ENCODE assay signal across 30 cellular contexts in genomic region chr4:147597561-147597960, GRCh38. TPM values are rescaled to one million over a fixed set of nuclear protein-coding genes. Genes with fewer than 3 reads are reported as not detected.
DNase-seq lines count a peak whose midpoint lies in the region; ATAC-seq, FAIRE-seq and TF ChIP-seq lines count a peak whose summit lies in the region.
"Had no signal": no experiment of that assay in that cellular context is flagged by ENCODE, and none has a peak within 500 bp of the region (broad histone marks: within the 10 kb centered on the region; RNA-seq: fewer than 3 reads in every experiment).

No MANE protein-coding gene starts in this region.

- no peaks in the 10 kb centered on the region for H3K79me1 ChIP-seq in mesenchymal stem cell (replicated peaks; ENCODE audit: low read length, poor library complexity, severe bottlenecking)

- H3K4ac ChIP-seq in mesenchymal stem cell (ENCODE audit: low read depth in 1 of 2, low read length in 2 of 2): peak overlapping the region in 1 of 2 experiments; percentile 73

- no peaks in the 10 kb centered on the region for H3K36me3 Mint-ChIP-seq in GM23338 (ENCODE audit: low read depth)
- H3K36me3 Mint-ChIP-seq in activated naive CD4-positive, alpha-beta T cell treated with anti-CD3 and anti-CD28 coated beads, Interleukin-2, amount 10 ng/mL, durations not matched to agents 7 days and 5 days: no peaks in the 10 kb centered on the region
- H3K36me3 Mint-ChIP-seq: memory B cell, naive B cell, WTC11 had no signal

- no peak overlapping the region for H3K14ac ChIP-seq in mesenchymal stem cell (ENCODE audit: low read length in 2 of 2)

- H3K4me1 ChIP-seq in GM23338 (ENCODE audit: insufficient read depth) (peaks cover 3% of the 10 kb centered on the region; the same call in 1 of the 2 replicates), mesenchymal stem cell (ENCODE audit: control insufficient read depth, insufficient read depth, low read depth, low read length) (peaks cover 7% of the 10 kb centered on the region), thoracic aorta (ENCODE audit: control insufficient read depth in 1 of 2, low read depth in 2 of 2) (peaks cover 2 to 13% of the 10 kb centered on the region in 2 donors), pancreas (peaks cover 0 to 13% (median 5%) of the 10 kb centered on the region in 3 donors)

- H3K4me3 ChIP-seq in GM23338: no peak overlapping the region
- H3K4me3 ChIP-seq in SK-N-MC: no peak overlapping the region
- H3K4me3 ChIP-seq in mesenchymal stem cell (ENCODE audit: insufficient read depth in 1 of 2, low read depth in 1 of 2, low read length in 2 of 2): no peak overlapping the region
- no peak overlapping the region for H3K4me3 ChIP-seq in thoracic aorta
- H3K4me3 ChIP-seq in pancreas: no peak overlapping the region
- H3K4me3 ChIP-seq: esophagus muscularis mucosa had no signal

- H2AFZ ChIP-seq in GM23338 (peak overlapping the region; percentile 60; the same call in 1 of the 2 replicates), mesenchymal stem cell (ENCODE audit: low read depth, low read length) (no peak overlapping the region)

- no peaks in the 10 kb centered on the region for H3K79me2 ChIP-seq in GM23338 (replicated peaks; ENCODE audit: insufficient read depth)

- H2BK12ac ChIP-seq in mesenchymal stem cell (ENCODE audit: low read length in 2 of 2): no peak overlapping the region

- no peak overlapping the region for H3K23ac ChIP-seq in mesenchymal stem cell (ENCODE audit: low read length in 2 of 2)

- H4K20me1 ChIP-seq in GM23338 (replicated peaks; ENCODE audit: insufficient read depth): no peaks in the 10 kb centered on the region

- no peak overlapping the region for H3K4me2 ChIP-seq in GM23338
- H3K4me2 ChIP-seq in mesenchymal stem cell (ENCODE audit: low read length, poor library complexity, severe bottlenecking): no peak overlapping the region

- H3F3A ChIP-seq in GM23338 (replicated peaks; ENCODE audit: low read depth): no peaks in the 10 kb centered on the region

- no peak overlapping the region for H3K27ac Mint-ChIP-seq in GM23338
- no peak overlapping the region for H3K27ac Mint-ChIP-seq in activated naive CD4-positive, alpha-beta T cell treated with anti-CD3 and anti-CD28 coated beads, Interleukin-2, amount 10 ng/mL, durations not matched to agents 7 days and 5 days
- H3K27ac Mint-ChIP-seq: activated naive CD4-positive, alpha-beta T cell treated with anti-CD3 and anti-CD28 coated beads for 36 hours; activated T-helper 1 cell treated with anti-CD3 and anti-CD28 coated beads, Interleukin-12 subunit alpha, Interleukin-12 subunit beta, Interleukin-2, Interleukin-4 antibody, amounts not matched to agents 30 ng/mL and 10 ng/mL and 1 ng/mL, durations not matched to agents 14 hours and 24 hours and 36 hours; endodermal cell; memory B cell; naive B cell; stimulated activated naive CD8-positive, alpha-beta T cell treated with anti-CD3 and anti-CD28 coated beads, Interleukin-15, amount 100 ng/mL, for 72 hours; WTC11 had no signal

- H2BK5ac ChIP-seq in mesenchymal stem cell (ENCODE audit: low read depth, low read length, poor library complexity, severe bottlenecking): peak overlapping the region; percentile 71

- no peak overlapping the region for H3K18ac ChIP-seq in mesenchymal stem cell (ENCODE audit: low read depth in 1 of 2, low read length in 2 of 2)

- no peak for DNase-seq in GM23338 (ENCODE audit: low spot score)
- no peak for DNase-seq in SK-N-MC (ENCODE audit: low read depth, low spot score)
- no peak for DNase-seq in mesenchymal stem cell
- DNase-seq in thoracic aorta (ENCODE audit: low spot score): no peak
- DNase-seq in RWPE1 (ENCODE audit: low spot score): no peak
- DNase-seq in activated naive CD4-positive, alpha-beta T cell treated with anti-CD3 and anti-CD28 coated beads, Interleukin-2, amount 10 ng/mL, durations not matched to agents 7 days and 5 days: no peak
- no peak for DNase-seq in pancreas
- DNase-seq: activated naive CD4-positive, alpha-beta T cell treated with anti-CD3 and anti-CD28 coated beads for 36 hours; C1 segment of cervical spinal cord; cortex of kidney; DND-41; endodermal cell; Karpas-422; MV-4-11; naive B cell; NCI-H1694; NCI-H510A; nucleus accumbens; retina; Right ventricle myocardium superior; small intestine; stimulated activated CD8-positive, alpha-beta memory T cell treated with anti-CD3 and anti-CD28 coated beads, Interleukin-4, amount 100 ng/mL, for 48 hours; stimulated activated naive CD8-positive, alpha-beta T cell treated with anti-CD3 and anti-CD28 coated beads, Interleukin-15, amount 100 ng/mL, for 72 hours; trophoblast cell had no signal

- H3K4me1 Mint-ChIP-seq in GM23338: peaks cover 20% of the 10 kb centered on the region
- H3K4me1 Mint-ChIP-seq in activated naive CD4-positive, alpha-beta T cell treated with anti-CD3 and anti-CD28 coated beads, Interleukin-2, amount 10 ng/mL, durations not matched to agents 7 days and 5 days: no peaks in the 10 kb centered on the region
- H3K4me1 Mint-ChIP-seq: memory B cell; naive B cell; stimulated activated naive CD8-positive, alpha-beta T cell treated with anti-CD3 and anti-CD28 coated beads, Interleukin-15, amount 100 ng/mL, for 72 hours had no signal

- intact Hi-C loops in pancreas (cut with DNase I): no loop called here

- ATAC-seq in GM23338 (no peak), thoracic aorta (ENCODE audit: insufficient number of reproducible peaks, low FRiP score, low read depth) (no peak), pancreas (no peak)
- ATAC-seq: stimulated activated naive CD8-positive, alpha-beta T cell treated with anti-CD3 and anti-CD28 coated beads, Interleukin-15, amount 100 ng/mL, for 72 hours had no signal

- CTCF ChIA-PET in RWPE1 (lab: Yijun Ruan, JAX): interaction anchor here (0.6 to 1.6 kb wide), 4 partner anchors 9 to 343 kb away, joined by 3 to 4 read pairs (median 4); no protein-coding TSS in a partner anchor
- CTCF ChIA-PET in activated naive CD4-positive, alpha-beta T cell treated with anti-CD3 and anti-CD28 coated beads, Interleukin-2, amount 10 ng/mL, durations not matched to agents 7 days and 5 days (lab: Charles Lee): interaction anchor here (1.6 to 5.8 kb wide), 3 partner anchors 8 to 268 kb away, joined by 5 to 65 read pairs (median 5); no protein-coding TSS in a partner anchor

- no peak for FAIRE-seq in pancreas (lab: Jason Lieb, UNC)
- FAIRE-seq: frontal cortex, small intestine had no signal

- no peaks in the 10 kb centered on the region for H3K27me3 ChIP-seq in GM23338 (ENCODE audit: insufficient read depth)
- no peaks in the 10 kb centered on the region for H3K27me3 ChIP-seq in mesenchymal stem cell (ENCODE audit: control insufficient read depth in 1 of 2, insufficient read depth in 1 of 2, low read length in 2 of 2)
- no peaks in the 10 kb centered on the region for H3K27me3 ChIP-seq in thoracic aorta (replicated peaks; ENCODE audit: insufficient read depth)
- H3K27me3 ChIP-seq in pancreas: no peaks in the 10 kb centered on the region
- H3K27me3 ChIP-seq: esophagus muscularis mucosa had no signal

- H3K27ac ChIP-seq in GM23338 (ENCODE audit: low read depth) (no peak overlapping the region), SK-N-MC (peak overlapping the region; percentile 40; the same call in 1 of the 2 replicates), mesenchymal stem cell (ENCODE audit: low read length, poor library complexity, severe bottlenecking) (peak overlapping the region; percentile 94), thoracic aorta (peak overlapping the region; percentile 45 to 48), RWPE1 (no peak overlapping the region), pancreas (peak overlapping the region in 2 of 4 donors; percentile 65 to 70)
- H3K27ac ChIP-seq: esophagus muscularis mucosa, HL-60 had no signal

- H3K36me3 ChIP-seq in GM23338 (ENCODE audit: insufficient read depth): no peaks in the 10 kb centered on the region
- H3K36me3 ChIP-seq in SK-N-MC (ENCODE audit: insufficient read depth, low read length): no peaks in the 10 kb centered on the region
- no peaks in the 10 kb centered on the region for H3K36me3 ChIP-seq in mesenchymal stem cell (ENCODE audit: control insufficient read depth in 1 of 2, insufficient read depth in 2 of 2, low read depth in 1 of 2, low read length in 2 of 2)
- H3K36me3 ChIP-seq in thoracic aorta: no peaks in the 10 kb centered on the region
- no peaks in the 10 kb centered on the region for H3K36me3 ChIP-seq in pancreas
- H3K36me3 ChIP-seq: esophagus muscularis mucosa had no signal

- H3K9me3 Mint-ChIP-seq in GM23338: no peaks in the 10 kb centered on the region; the same call in 2 of the 3 replicates
- no peaks in the 10 kb centered on the region for H3K9me3 Mint-ChIP-seq in activated naive CD4-positive, alpha-beta T cell treated with anti-CD3 and anti-CD28 coated beads, Interleukin-2, amount 10 ng/mL, durations not matched to agents 7 days and 5 days
- H3K9me3 Mint-ChIP-seq: activated naive CD4-positive, alpha-beta T cell treated with anti-CD3 and anti-CD28 coated beads for 36 hours; activated T-helper 1 cell treated with anti-CD3 and anti-CD28 coated beads, Interleukin-12 subunit alpha, Interleukin-12 subunit beta, Interleukin-2, Interleukin-4 antibody, amounts not matched to agents 30 ng/mL and 10 ng/mL and 1 ng/mL, durations not matched to agents 14 hours and 24 hours and 36 hours; memory B cell; naive B cell; stimulated activated naive CD8-positive, alpha-beta T cell treated with anti-CD3 and anti-CD28 coated beads, Interleukin-15, amount 100 ng/mL, for 72 hours had no signal

- H3K9ac ChIP-seq in SK-N-MC (ENCODE audit: insufficient read length): no peak overlapping the region
- H3K9ac ChIP-seq in mesenchymal stem cell (ENCODE audit: low read length): no peak overlapping the region

- H2BK120ac ChIP-seq in mesenchymal stem cell (ENCODE audit: low read depth, low read length): no peak overlapping the region

- H3K4me3 Mint-ChIP-seq in GM23338: no peak overlapping the region
- no peak overlapping the region for H3K4me3 Mint-ChIP-seq in activated naive CD4-positive, alpha-beta T cell treated with anti-CD3 and anti-CD28 coated beads, Interleukin-2, amount 10 ng/mL, durations not matched to agents 7 days and 5 days
- H3K4me3 Mint-ChIP-seq: activated naive CD4-positive, alpha-beta T cell treated with anti-CD3 and anti-CD28 coated beads for 36 hours; activated T-helper 1 cell treated with anti-CD3 and anti-CD28 coated beads, Interleukin-12 subunit alpha, Interleukin-12 subunit beta, Interleukin-2, Interleukin-4 antibody, amounts not matched to agents 30 ng/mL and 10 ng/mL and 1 ng/mL, durations not matched to agents 14 hours and 24 hours and 36 hours; endodermal cell; memory B cell; naive B cell; stimulated activated naive CD8-positive, alpha-beta T cell treated with anti-CD3 and anti-CD28 coated beads, Interleukin-15, amount 100 ng/mL, for 72 hours; WTC11 had no signal

- TF ChIP-seq CTCF in GM23338 (conservative IDR thresholded peaks at IDR 0.05; ENCODE audit: low read depth in 2 of 2) (no peak), thoracic aorta (IDR thresholded peaks at IDR 0.05) (no peak), RWPE1 (conservative IDR thresholded peaks at IDR 0.05; ENCODE audit: low read depth) (no peak), pancreas (IDR thresholded peaks at IDR 0.05) (no peak)

- no peak overlapping the region for H2BK15ac ChIP-seq in mesenchymal stem cell (ENCODE audit: low read depth, poor library complexity, severe bottlenecking)

- H3K9me3 ChIP-seq in SK-N-MC (ENCODE audit: low read depth, low read length) (no peaks in the 10 kb centered on the region), mesenchymal stem cell (ENCODE audit: control insufficient read depth, low read length) (no peaks in the 10 kb centered on the region), thoracic aorta (no peaks in the 10 kb centered on the region), pancreas (no peaks in the 10 kb centered on the region)
- H3K9me3 ChIP-seq: esophagus muscularis mucosa had no signal

- peak overlapping the region; percentile 33 for H2AK5ac ChIP-seq in mesenchymal stem cell (ENCODE audit: low read length, severe bottlenecking)

- no CpG with 5 or more reads among the region's 2 CpGs for WGBS in mesenchymal stem cell
- WGBS in pancreas, 2 donors: 66 to 72% methylated on average over 2 of the region's 2 CpGs

- no peak overlapping the region for H4K91ac ChIP-seq in mesenchymal stem cell (ENCODE audit: low read length)

- POLR2A ChIA-PET in RWPE1 (lab: Yijun Ruan, JAX; ENCODE audit: low non-redundant PET): no interaction called here

- 0 out of 2 replicates have a peak, but pooled peaks cover 4% of the 10 kb centered on the region for H3K9me2 ChIP-seq in GM23338 (ENCODE audit: insufficient read depth)

- no peak overlapping the region for H4K8ac ChIP-seq in mesenchymal stem cell (ENCODE audit: low read length)

- H3K27me3 Mint-ChIP-seq in GM23338 (ENCODE audit: insufficient read depth, low read depth, poor library complexity): no peaks in the 10 kb centered on the region
- H3K27me3 Mint-ChIP-seq in activated naive CD4-positive, alpha-beta T cell treated with anti-CD3 and anti-CD28 coated beads, Interleukin-2, amount 10 ng/mL, durations not matched to agents 7 days and 5 days: peaks cover 4% of the 10 kb centered on the region
- H3K27me3 Mint-ChIP-seq: stimulated activated naive CD8-positive, alpha-beta T cell treated with anti-CD3 and anti-CD28 coated beads, Interleukin-15, amount 100 ng/mL, for 72 hours had no signal

RNA-seq across cellular contexts. Expression of gene TMEM184C, which starts 19.6 kb away (rescaled TPM):
- total RNA-seq in GM23338 (2014; rRNA removed; shearing (Covaris generic)): 42.2 TPM in 2 replicates
- polyA plus RNA-seq in GM23338 (2016; fragmentation: Nextera tagmentation; extraction: Ambion mirVana) (12.6 and 15.1 TPM in 2 replicates), pancreas (1 to 10 TPM; 2.2 to 6.8 TPM)
- 19.8 TPM for polyA plus RNA-seq in mesenchymal stem cell (2013, experiment 1 of 2)
- polyA plus RNA-seq in mesenchymal stem cell (2013, experiment 2 of 2): 20.0 TPM
- total RNA-seq in thoracic aorta (10 to 100 TPM; 23.2 to 30.2 TPM), pancreas (10 to 100 TPM; 10.5 to 19.2 (median 16.2) TPM)

Comparison
In these comparisons a context has a peak if more than half of its experiments do, and no peak if none do; other contexts are left out.
1. H3K27ac ChIP-seq: peak in SK-N-MC (single experiment), mesenchymal stem cell (single experiment) and thoracic aorta (2 of 2); none in GM23338 (single experiment) and RWPE1 (single experiment).